Comparison of ENCODE assay signal across 8 cellular contexts in genomic region chr5:132962429-132962928, GRCh38. TPM values are rescaled to one million over a fixed set of nuclear protein-coding genes. Genes with fewer than 3 reads are reported as not detected.
A peak's percentile ranks its signal among the peaks of the same experiment; 100 is the strongest.
DNase-seq lines count a peak whose midpoint lies in the region; ATAC-seq and TF ChIP-seq lines count a peak whose summit lies in the region.

No MANE protein-coding gene starts in this region.

- peaks cover 9% of the 10 kb centered on the region for H3K4me1 ChIP-seq in effector memory CD4-positive, alpha-beta T cell (ENCODE audit: control insufficient read depth, insufficient read depth, low read length, poor library complexity, severe bottlenecking)
- H3K4me1 ChIP-seq in thoracic aorta (ENCODE audit: control insufficient read depth in 1 of 2, low read depth in 2 of 2), result peaks cover 10 to 43% of the 10 kb centered on the region in 2 donors

- H3K9me3 ChIP-seq in effector memory CD4-positive, alpha-beta T cell (ENCODE audit: control insufficient read depth, low read length), result no peaks in the 10 kb centered on the region
- no peaks in the 10 kb centered on the region for H3K9me3 ChIP-seq in thoracic aorta

- TF ChIP-seq CTCF in thoracic aorta (IDR thresholded peaks at IDR 0.05), result no peak

- H3K36me3 ChIP-seq in effector memory CD4-positive, alpha-beta T cell (ENCODE audit: control insufficient read depth, insufficient read depth, low read length), result no peaks in the 10 kb centered on the region
- H3K36me3 ChIP-seq in thoracic aorta, result no peaks in the 10 kb centered on the region

- peak overlapping the region; percentile 87 for H3K4me3 ChIP-seq in effector memory CD4-positive, alpha-beta T cell (ENCODE audit: insufficient read depth, low read depth, low read length, poor library complexity, severe bottlenecking)
- peak overlapping the region; percentile 91 for H3K4me3 ChIP-seq in thoracic aorta

- ATAC-seq in thoracic aorta (ENCODE audit: insufficient number of reproducible peaks, low FRiP score, low read depth), result peak; percentile 61
- ATAC-seq in GM21367 (IDR thresholded peaks at IDR 0.05; ENCODE audit: unreplicated experiment), result no peak

- peak overlapping the region; percentile 88 for H3K27ac ChIP-seq in effector memory CD4-positive, alpha-beta T cell (ENCODE audit: insufficient read depth, low read length, poor library complexity, severe bottlenecking)
- H3K27ac ChIP-seq in thoracic aorta, result peak overlapping the region; percentile 98 to 100

- no peaks in the 10 kb centered on the region for H3K27me3 ChIP-seq in effector memory CD4-positive, alpha-beta T cell (replicated peaks; ENCODE audit: control insufficient read depth, insufficient read depth, low read length, poor library complexity, severe bottlenecking)
- H3K27me3 ChIP-seq in thoracic aorta (replicated peaks; ENCODE audit: insufficient read depth), result no peaks in the 10 kb centered on the region

- DNase-seq in NOMO-1 (lab: John Stamatoyannopoulos, UW; ENCODE audit: unreplicated experiment in 2 of 2) (peak; percentile 27 to 39), NOMO-1 treated with dmso at 0.1 percent for 144 hours (lab: John Stamatoyannopoulos, UW; ENCODE audit: unreplicated experiment) (no peak), NAMALWA (ENCODE audit: low spot score) (peak; percentile 68), SW480 (ENCODE audit: low spot score) (peak; percentile 72), lung microvascular endothelial cell (ENCODE audit: low read depth in 2 of 2) (peak; percentile 77 to 78), thoracic aorta (ENCODE audit: low spot score) (no peak)
- DNase-seq in effector memory CD4-positive, alpha-beta T cell, result no peak

RNA-seq across cellular contexts. Expression of gene AFF4, which starts 1.0 kb away (rescaled TPM):
- 19.8 and 20.4 TPM in 2 replicates for total RNA-seq in lung microvascular endothelial cell
- 100 to 1,000 TPM in 1 of 2 donors, 10 to 100 TPM in 1; 95.2 to 142 TPM for total RNA-seq in thoracic aorta

Comparison
In these comparisons a context has a peak if more than half of its experiments do, and no peak if none do; other contexts are left out.
1. DNase-seq: peak in NOMO-1 (2 of 2), NAMALWA (single experiment), SW480 (single experiment) and lung microvascular endothelial cell (2 of 2); none in NOMO-1 treated with dmso at 0.1 percent for 144 hours (single experiment), effector memory CD4-positive, alpha-beta T cell (0 of 3) and thoracic aorta (single experiment).